24 cellular contexts compared by ENCODE assay signal in the genomic region with DNA sequence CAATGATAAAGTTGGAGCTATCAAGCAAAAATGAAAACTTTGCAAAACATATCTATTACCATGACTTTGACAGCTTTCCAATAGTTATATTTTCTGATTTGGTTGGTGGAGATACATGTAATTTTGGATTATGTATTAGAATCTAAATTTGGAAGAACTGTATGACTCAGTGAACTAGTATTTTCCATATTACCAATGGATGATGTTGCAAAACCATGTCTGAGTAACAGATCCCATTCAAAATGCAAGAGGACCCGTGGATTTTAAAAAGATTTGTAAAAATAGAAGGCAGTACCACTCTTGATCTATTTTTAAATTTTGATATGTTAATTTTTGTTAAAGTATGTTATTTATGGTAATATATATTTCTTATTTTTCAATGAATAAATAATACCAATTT.
DNase-seq lines count a peak whose midpoint lies in the region; ATAC-seq, FAIRE-seq and TF ChIP-seq lines count a peak whose summit lies in the region.
"Had no signal": no experiment of that assay in that cellular context is flagged by ENCODE, and none has a peak within 500 bp of the region (broad histone marks: within the 10 kb centered on the region; RNA-seq: fewer than 3 reads in every experiment).

No MANE protein-coding gene starts in this region.

- no peak overlapping the region for H3K4me3 Mint-ChIP-seq in CD14-positive monocyte
- H3K4me3 Mint-ChIP-seq: CD8-positive, alpha-beta memory T cell; neural crest cell; T-helper 2 cell treated with Interferon-gamma antibody and Interleukin-4, amounts not matched to agents 5 μg/mL and 100 μg/mL, for 36 hours had no signal

- no peaks in the 10 kb centered on the region for H3K27me3 Mint-ChIP-seq in CD14-positive monocyte (ENCODE audit: low read depth in 3 of 3)
- H3K27me3 Mint-ChIP-seq: CD8-positive, alpha-beta memory T cell had no signal

- no peaks in the 10 kb centered on the region for H3K9me3 ChIP-seq in tibial artery
- H3K9me3 ChIP-seq: adrenal gland, upper lobe of right lung had no signal

- H3K36me3 ChIP-seq in bronchial epithelial cell (ENCODE audit: control insufficient read depth, insufficient read depth, low read length), result no peaks in the 10 kb centered on the region
- H3K36me3 ChIP-seq in tibial artery, result no peaks in the 10 kb centered on the region
- H3K36me3 ChIP-seq: adrenal gland, upper lobe of right lung had no signal

- FAIRE-seq in bronchial epithelial cell (lab: Jason Lieb, UNC), result no peak
- peak; percentile 44 for FAIRE-seq in frontal cortex (lab: Jason Lieb, UNC)
- FAIRE-seq: colon had no signal

- no peaks in the 10 kb centered on the region for H3K9me3 Mint-ChIP-seq in CD14-positive monocyte
- H3K9me3 Mint-ChIP-seq: activated T-helper 2 cell treated with anti-CD3 and anti-CD28 coated beads, Interferon-gamma antibody, Interleukin-2, Interleukin-4, amounts not matched to agents 10 μg/mL and 5 μg/mL and 100 μg/mL, durations not matched to agents 14 hours and 24 hours and 36 hours; CD8-positive, alpha-beta memory T cell; neural crest cell; T-helper 2 cell treated with Interferon-gamma antibody and Interleukin-4, amounts not matched to agents 5 μg/mL and 100 μg/mL, for 36 hours had no signal

- no peak overlapping the region for H3K27ac Mint-ChIP-seq in CD14-positive monocyte
- H3K27ac Mint-ChIP-seq: activated T-helper 2 cell treated with anti-CD3 and anti-CD28 coated beads, Interferon-gamma antibody, Interleukin-2, Interleukin-4, amounts not matched to agents 10 μg/mL and 5 μg/mL and 100 μg/mL, durations not matched to agents 14 hours and 24 hours and 36 hours; CD8-positive, alpha-beta memory T cell; T-helper 2 cell treated with Interferon-gamma antibody and Interleukin-4, amounts not matched to agents 5 μg/mL and 100 μg/mL, for 36 hours had no signal

- H3K4me1 Mint-ChIP-seq in CD14-positive monocyte, result no peaks in the 10 kb centered on the region
- H3K4me1 Mint-ChIP-seq: CD8-positive, alpha-beta memory T cell had no signal

- TF ChIP-seq CTCF in AG10803 (conservative IDR thresholded peaks at IDR 0.05; ENCODE audit: low read length), result no peak
- TF ChIP-seq CTCF in bronchial epithelial cell (IDR thresholded peaks at IDR 0.05; ENCODE audit: insufficient read depth, low read length, severe bottlenecking), result no peak
- no peak for TF ChIP-seq CTCF in CD14-positive monocyte (IDR thresholded peaks at IDR 0.05)
- no peak for TF ChIP-seq CTCF in tibial artery (IDR thresholded peaks at IDR 0.05)

- intact Hi-C loops in CD14-positive monocyte (cut with micrococcal nuclease) (no loop called here), tibial artery (cut with DNase I; ENCODE audit: low total_unique reads) (no loop called here)

- H3K27me3 ChIP-seq in bronchial epithelial cell (ENCODE audit: control insufficient read depth, insufficient read depth, low read length) (no peaks in the 10 kb centered on the region), tibial artery (no peaks in the 10 kb centered on the region)
- H3K27me3 ChIP-seq: adrenal gland, upper lobe of right lung had no signal

- no peak overlapping the region for H3K27ac ChIP-seq in tibial artery
- H3K27ac ChIP-seq: adrenal gland, epithelial cell of prostate, upper lobe of right lung had no signal

- no peaks in the 10 kb centered on the region for H3K36me3 Mint-ChIP-seq in CD14-positive monocyte

- peaks cover 0 to 12% (median 2%) of the 10 kb centered on the region in 4 donors for H3K4me1 ChIP-seq in tibial artery
- H3K4me1 ChIP-seq: upper lobe of right lung had no signal

- ATAC-seq in HG02884 (IDR thresholded peaks at IDR 0.05; ENCODE audit: unreplicated experiment), result no peak
- ATAC-seq: activated CD4-positive, CD25-positive, alpha-beta regulatory T cell treated with anti-CD3 and anti-CD28 coated beads, Interleukin-2, amount 50 U/mL, for 24 hours; upper lobe of right lung had no signal

- DNase-seq in AG10803 (ENCODE audit: low read depth), result peak; percentile 65
- DNase-seq in LHCN-M2 (ENCODE audit: low read depth), result peak; percentile 41
- peak; percentile 67 for DNase-seq in bronchial epithelial cell (ENCODE audit: low read depth)
- no peak for DNase-seq in frontal cortex (ENCODE audit: low spot score in 2 of 2)
- no peak for DNase-seq in NCI-H748 (lab: John Stamatoyannopoulos, UW; ENCODE audit: unreplicated experiment)
- no peak for DNase-seq in CD14-positive monocyte (ENCODE audit: low spot score)
- DNase-seq in tibial artery, result no peak
- DNase-seq: adrenal gland; CD8-positive, alpha-beta memory T cell; DMS79; hippocampal formation; NCI-H1092 treated with DMSO at 0.1 percent for 48 hours; NCI-H2081 treated with DMSO at 0.1 percent for 48 hours; NCI-H510A; SHP77 treated with DMSO at 0.1 percent for 48 hours; stimulated activated naive CD4-positive, alpha-beta T cell; upper lobe of right lung had no signal

- H3K4me3 ChIP-seq in AG10803 (ENCODE audit: low read length), result no peak overlapping the region
- H3K4me3 ChIP-seq in bronchial epithelial cell (ENCODE audit: low read depth, low read length), result no peak overlapping the region
- H3K4me3 ChIP-seq in tibial artery, result no peak overlapping the region
- H3K4me3 ChIP-seq: adrenal gland, upper lobe of right lung had no signal

Comparison
In these comparisons a context has a peak if more than half of its experiments do, and no peak if none do; other contexts are left out.
1. DNase-seq: peak in AG10803 (single experiment), LHCN-M2 (single experiment) and bronchial epithelial cell (single experiment); none in frontal cortex (0 of 2), NCI-H748 (single experiment), CD14-positive monocyte (single experiment) and tibial artery (0 of 2).